1 cellular context compared by ENCODE assay signal in genomic region chr21:26854695-26855094, GRCh38. TPM values are rescaled to one million over a fixed set of nuclear protein-coding genes. Genes with fewer than 3 reads are reported as not detected.
"Had no signal": no experiment of that assay in that cellular context is flagged by ENCODE, and none has a peak within 500 bp of the region (broad histone marks: within the 10 kb centered on the region; RNA-seq: fewer than 3 reads in every experiment).

No MANE protein-coding gene starts in this region.

RNA-seq across cellular contexts. Expression of gene ADAMTS1, which starts 9.5 kb away (rescaled TPM):
- total RNA-seq: naive thymus-derived CD8-positive, alpha-beta T cell had no signal
